ENCODE assay signal across 1 cellular context in the genomic region with DNA sequence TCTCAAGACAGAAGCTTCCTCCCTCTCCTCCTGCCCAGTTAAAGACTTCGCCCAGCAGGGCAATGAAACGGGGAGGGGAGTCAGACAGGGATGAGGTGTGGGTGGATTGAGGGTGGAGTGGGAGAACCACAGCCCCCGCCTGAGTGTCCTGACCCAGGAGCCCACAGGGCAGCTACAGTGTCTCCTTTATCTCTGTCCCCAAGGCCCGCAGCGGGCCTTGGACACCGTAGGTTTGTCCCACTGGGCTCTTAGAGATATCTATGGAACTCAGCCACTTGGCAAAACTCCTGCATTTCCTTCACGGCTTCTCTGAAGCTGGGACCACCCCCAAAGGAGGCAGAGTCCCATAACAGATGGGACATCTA.
TF ChIP-seq lines count a peak whose summit lies in the region.

No MANE protein-coding gene starts in this region.

TF ChIP-seq in HEK293, 187 proteins besides CTCF, POLR2A, EP300 and RAD21 (continued from another document):
- TF ChIP-seq, protein P1, sequence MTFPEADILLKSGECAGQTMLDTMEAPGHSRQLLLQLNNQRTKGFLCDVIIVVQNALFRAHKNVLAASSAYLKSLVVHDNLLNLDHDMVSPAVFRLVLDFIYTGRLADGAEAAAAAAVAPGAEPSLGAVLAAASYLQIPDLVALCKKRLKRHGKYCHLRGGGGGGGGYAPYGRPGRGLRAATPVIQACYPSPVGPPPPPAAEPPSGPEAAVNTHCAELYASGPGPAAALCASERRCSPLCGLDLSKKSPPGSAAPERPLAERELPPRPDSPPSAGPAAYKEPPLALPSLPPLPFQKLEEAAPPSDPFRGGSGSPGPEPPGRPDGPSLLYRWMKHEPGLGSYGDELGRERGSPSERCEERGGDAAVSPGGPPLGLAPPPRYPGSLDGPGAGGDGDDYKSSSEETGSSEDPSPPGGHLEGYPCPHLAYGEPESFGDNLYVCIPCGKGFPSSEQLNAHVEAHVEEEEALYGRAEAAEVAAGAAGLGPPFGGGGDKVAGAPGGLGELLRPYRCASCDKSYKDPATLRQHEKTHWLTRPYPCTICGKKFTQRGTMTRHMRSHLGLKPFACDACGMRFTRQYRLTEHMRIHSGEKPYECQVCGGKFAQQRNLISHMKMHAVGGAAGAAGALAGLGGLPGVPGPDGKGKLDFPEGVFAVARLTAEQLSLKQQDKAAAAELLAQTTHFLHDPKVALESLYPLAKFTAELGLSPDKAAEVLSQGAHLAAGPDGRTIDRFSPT (tag by site-specific recombination; IDR thresholded peaks at IDR 0.05), result no peak
- TF ChIP-seq ZNF521 (tag by site-specific recombination; IDR thresholded peaks at IDR 0.05), result no peak
- TF ChIP-seq YY1 (tag by site-specific recombination; IDR thresholded peaks at IDR 0.05), result no peak
- TF ChIP-seq EGR2 (tag by site-specific recombination; IDR thresholded peaks at IDR 0.05; ENCODE audit: low read depth), result peak; percentile 46; the same call in 1 of the 2 replicates
- no peak for TF ChIP-seq ZNF133 (tag by site-specific recombination; IDR thresholded peaks at IDR 0.05)
- TF ChIP-seq ZNF221 (tag by site-specific recombination; IDR thresholded peaks at IDR 0.05; ENCODE audit: borderline replicate concordance), result no peak
